In genomic region chr22:50190182-50190951, GRCh38 we compare ENCODE assay signal across 8 cellular contexts. TPM values are rescaled to one million over a fixed set of nuclear protein-coding genes. Genes with fewer than 3 reads are reported as not detected.
A peak's percentile ranks its signal among the peaks of the same experiment; 100 is the strongest.
DNase-seq lines count a peak whose midpoint lies in the region; ATAC-seq, FAIRE-seq and TF ChIP-seq lines count a peak whose summit lies in the region.

No MANE protein-coding gene starts in this region.

- peaks cover 0 to 31% (median 0%) of the 10 kb centered on the region in 9 donors for H3K36me3 ChIP-seq in heart right ventricle

- TF ChIP-seq POLR2A in A549 (IDR thresholded peaks at IDR 0.05; ENCODE audit: low read length), result peak; percentile 31; the same call in 1 of the 2 replicates
- peak; percentile 88 for TF ChIP-seq POLR2A in GM18526 (IDR thresholded peaks at IDR 0.05; ENCODE audit: extremely low read depth, insufficient read length)

- no peaks in the 10 kb centered on the region for H3K27me3 ChIP-seq in heart right ventricle

- H3K4me1 ChIP-seq in A549 (peaks cover 25% of the 10 kb centered on the region), heart right ventricle (peaks cover 10 to 68% (median 44%) of the 10 kb centered on the region in 9 donors)

- H3K9me3 Mint-ChIP-seq in activated naive CD4-positive, alpha-beta T cell treated with anti-CD3 and anti-CD28 coated beads for 36 hours, result no peaks in the 10 kb centered on the region

- ATAC-seq in A549 (peak; percentile 76 to 83), HG03354 (IDR thresholded peaks at IDR 0.05; ENCODE audit: poor library complexity, severe bottlenecking, unreplicated experiment) (peak; percentile 45), heart right ventricle (peak; percentile 31 to 77 (median 72)), sciatic nerve (peak; percentile 60)

- no peak for FAIRE-seq in A549 (lab: Jason Lieb, UNC)

- DNase-seq in A549 (ENCODE audit: low read depth in 1 of 2, low spot score in 1 of 2), result peak; percentile 68 to 74
- DNase-seq in SHP77 treated with DMSO at 0.1 percent for 48 hours (lab: John Stamatoyannopoulos, UW), result peak; percentile 56
- DNase-seq in activated naive CD4-positive, alpha-beta T cell treated with anti-CD3 and anti-CD28 coated beads for 36 hours, result peak; percentile 83
- DNase-seq in heart right ventricle, result peak; percentile 77 to 85
- DNase-seq in sciatic nerve (ENCODE audit: low spot score), result no peak
- no peak for DNase-seq in middle frontal gyrus (ENCODE audit: extremely low spot score, low spot score)

- CTCF ChIA-PET in A549 (lab: Yijun Ruan, JAX), result interaction anchor here (0.7 to 3.3 kb wide), 8 partner anchors 9 to 134 kb away, joined by 3 to 15 read pairs (median 4); no protein-coding TSS in a partner anchor
- CTCF ChIA-PET in activated naive CD4-positive, alpha-beta T cell treated with anti-CD3 and anti-CD28 coated beads for 36 hours (lab: Charles Lee), result interaction anchor here (1.2 to 3.3 kb wide), 6 partner anchors 11 to 260 kb away, joined by 4 to 15 read pairs (median 6); no protein-coding TSS in a partner anchor

- no peak for TF ChIP-seq EP300 in A549 (IDR thresholded peaks at IDR 0.05)

- POLR2A ChIA-PET in A549 (lab: Yijun Ruan, JAX), result interaction anchor here (0.9 kb wide), 1 partner anchor 335 kb away, joined by 3 read pairs; the partner anchor contains the start of gene SCO2

- H3K27me3 Mint-ChIP-seq in activated naive CD4-positive, alpha-beta T cell treated with anti-CD3 and anti-CD28 coated beads for 36 hours (ENCODE audit: low read depth), result no peaks in the 10 kb centered on the region

- H3K27ac Mint-ChIP-seq in activated naive CD4-positive, alpha-beta T cell treated with anti-CD3 and anti-CD28 coated beads for 36 hours, result peak overlapping the region; percentile 88

- H3K4me3 ChIP-seq in A549, result peak overlapping the region; percentile 56
- H3K4me3 ChIP-seq in heart right ventricle, result peak overlapping the region in 9 of 10 donors; percentile 27 to 63 (median 54)

- peak overlapping the region; percentile 84 for H3K4me3 Mint-ChIP-seq in activated naive CD4-positive, alpha-beta T cell treated with anti-CD3 and anti-CD28 coated beads for 36 hours

- intact Hi-C loops in activated naive CD4-positive, alpha-beta T cell treated with anti-CD3 and anti-CD28 coated beads for 36 hours (cut with micrococcal nuclease), result loop anchor here (1.0 to 5.0 kb wide), 6 partner anchors 41 to 363 kb away; partner anchors contain the start of genes BRD1 and PIM3
- intact Hi-C loops in heart right ventricle (cut with DNase I), result loop anchor here in 1 of 10 donors (10.0 kb wide), 1 partner anchor 266 kb away; no protein-coding TSS in a partner anchor
- intact Hi-C loops in sciatic nerve (cut with DNase I), result no loop called here

- TF ChIP-seq CTCF in A549 (IDR thresholded peaks at IDR 0.05) (peak; percentile 36; the same call in 2 of the 3 replicates), heart right ventricle (IDR thresholded peaks at IDR 0.05) (peak in 7 of 9 donors; percentile 21 to 65 (median 56))

- no peaks in the 10 kb centered on the region for H3K9me3 ChIP-seq in A549
- no peaks in the 10 kb centered on the region for H3K9me3 ChIP-seq in heart right ventricle

- H3K4me1 Mint-ChIP-seq in activated naive CD4-positive, alpha-beta T cell treated with anti-CD3 and anti-CD28 coated beads for 36 hours (ENCODE audit: low read depth), result peaks cover 55% of the 10 kb centered on the region

- H3K27ac ChIP-seq in A549, result peak overlapping the region; percentile 79 to 93
- H3K27ac ChIP-seq in heart right ventricle, result peak overlapping the region; percentile 13 to 97 (median 79)

- H3K4me2 ChIP-seq in A549, result peak overlapping the region; percentile 94

- no peak for TF ChIP-seq RAD21 in A549 (conservative IDR thresholded peaks at IDR 0.05 in 1 of 2, IDR thresholded peaks at IDR 0.05 in 1 of 2)

- no CpG with 5 or more reads among the region's 43 CpGs for WGBS in A549 (ENCODE audit: missing lambda C conversion rate)
- 7% methylated on average over 40 to 43 of the region's 43 CpGs for WGBS in heart right ventricle, 2 donors

- peaks cover 14% of the 10 kb centered on the region for H3K36me3 Mint-ChIP-seq in activated naive CD4-positive, alpha-beta T cell treated with anti-CD3 and anti-CD28 coated beads for 36 hours (ENCODE audit: low read depth)

TF ChIP-seq in A549, 52 proteins besides CTCF, POLR2A, EP300 and RAD21:
- TF ChIP-seq JUN (IDR thresholded peaks at IDR 0.05), result peak in 1 of 2 experiments; percentile 45; a peak in 1 of 5 replicates
- TF ChIP-seq PBX3 (IDR thresholded peaks at IDR 0.05), result peak; percentile 49; the same call in 1 of the 2 replicates
- 0 out of 2 replicates have a peak, but pooled peaks have one; percentile 44 for TF ChIP-seq E2F6 (IDR thresholded peaks at IDR 0.05; ENCODE audit: borderline replicate concordance, low read depth)
- no peak for TF ChIP-seq RCOR1 (IDR thresholded peaks at IDR 0.05; ENCODE audit: low read depth, low read length)
- peak; percentile 51; the same call in 1 of the 2 replicates for TF ChIP-seq MAX (IDR thresholded peaks at IDR 0.05)
- 0 out of 3 replicates have a peak, but pooled peaks have one; percentile 13 for TF ChIP-seq SMC3 (IDR thresholded peaks at IDR 0.05)
- TF ChIP-seq FOXS1 (CRISPR knock-in tag; IDR thresholded peaks at IDR 0.05), result no peak

RNA-seq across cellular contexts. Expression of gene TRABD, which starts 4.7 kb away (rescaled TPM):
- polyA plus RNA-seq in A549 (2011; rRNA removed) (13.4 and 14.8 TPM in 2 replicates), A549 (2017; fragmentation: RNase III; extraction: RNeasy Plus Mini Kit Qiagen cat#74134 plus additional on column Dnase treatment) (28.2 to 30.9 TPM (median 30.4 TPM) in 3 replicates), heart right ventricle (10 to 100 TPM; 31.6 to 40.8 TPM)
- 72.4 and 81.9 TPM in 2 replicates for polyA plus RNA-seq in A549 (2012; cell fraction: cytosol; rRNA removed)
- polyA plus RNA-seq in A549 (2012; cell fraction: nucleus; rRNA removed), result 220 and 320 TPM in 2 replicates
- 6.0 and 16.5 TPM in 2 replicates for polyA minus RNA-seq in A549 (2011; rRNA and poly(A)+ RNA removed)
- total RNA-seq in activated naive CD4-positive, alpha-beta T cell treated with anti-CD3 and anti-CD28 coated beads for 36 hours, result 10 to 100 TPM; 61.0 to 62.8 TPM
- total RNA-seq in heart right ventricle (10 to 100 TPM; 13.6 to 24.9 (median 16.4) TPM), sciatic nerve (22.8 TPM)

RNA-seq across cellular contexts. Expression of gene SELENOO, which starts 10.4 kb away (rescaled TPM):
- polyA plus RNA-seq in A549 (2011; rRNA removed), result 7.8 and 8.1 TPM in 2 replicates
- polyA plus RNA-seq in A549 (2012; cell fraction: cytosol; rRNA removed), result 25.8 and 31.2 TPM in 2 replicates
- 128 and 152 TPM in 2 replicates for polyA plus RNA-seq in A549 (2012; cell fraction: nucleus; rRNA removed)
- 11.3 to 14.7 TPM (median 13.7 TPM) in 3 replicates for polyA plus RNA-seq in A549 (2017; fragmentation: RNase III; extraction: RNeasy Plus Mini Kit Qiagen cat#74134 plus additional on column Dnase treatment)
- 4.0 and 7.8 TPM in 2 replicates for polyA minus RNA-seq in A549 (2011; rRNA and poly(A)+ RNA removed)
- 10 to 100 TPM; 16.5 to 16.7 TPM for total RNA-seq in activated naive CD4-positive, alpha-beta T cell treated with anti-CD3 and anti-CD28 coated beads for 36 hours
- total RNA-seq in heart right ventricle, result 10 to 100 TPM in 9 of 10 donors, 1 to 10 TPM in 1; 9.6 to 24.6 (median 11.9) TPM
- 10 to 100 TPM; 22.6 to 29.8 TPM for polyA plus RNA-seq in heart right ventricle
- 22.6 TPM for total RNA-seq in sciatic nerve

RNA-seq across cellular contexts. Expression of gene PANX2, which starts 19.8 kb away (rescaled TPM):
- polyA plus RNA-seq in A549 (2011; rRNA removed) (1.5 and 1.6 TPM in 2 replicates), A549 (2017; fragmentation: RNase III; extraction: RNeasy Plus Mini Kit Qiagen cat#74134 plus additional on column Dnase treatment) (3.9 to 4.4 TPM (median 4.3 TPM) in 3 replicates), heart right ventricle (under 1 TPM; 0.07 to 0.09 TPM)
- polyA plus RNA-seq in A549 (2012; cell fraction: cytosol; rRNA removed), result 4.9 and 6.5 TPM in 2 replicates
- 13.2 and 16.9 TPM in 2 replicates for polyA plus RNA-seq in A549 (2012; cell fraction: nucleus; rRNA removed)
- polyA minus RNA-seq in A549 (2011; rRNA and poly(A)+ RNA removed), result 0.33 and 1.4 TPM in 2 replicates
- 1 to 10 TPM; 1.2 to 1.7 TPM for total RNA-seq in activated naive CD4-positive, alpha-beta T cell treated with anti-CD3 and anti-CD28 coated beads for 36 hours
- total RNA-seq in heart right ventricle (under 1 TPM in 7 of 10 donors, not detected in 3; 0.15 to 0.61 (median 0.22) TPM), sciatic nerve (0.76 TPM)

RNA-seq across cellular contexts. Expression of gene TUBGCP6, which starts 54.5 kb away (rescaled TPM):
- 6.5 and 7.2 TPM in 2 replicates for polyA plus RNA-seq in A549 (2011; rRNA removed)
- polyA plus RNA-seq in A549 (2012; cell fraction: cytosol; rRNA removed), result 10.5 and 15.5 TPM in 2 replicates
- polyA plus RNA-seq in A549 (2012; cell fraction: nucleus; rRNA removed), result 122 and 169 TPM in 2 replicates
- polyA plus RNA-seq in A549 (2017; fragmentation: RNase III; extraction: RNeasy Plus Mini Kit Qiagen cat#74134 plus additional on column Dnase treatment), result 13.3 to 14.3 TPM (median 14.2 TPM) in 3 replicates
- polyA minus RNA-seq in A549 (2011; rRNA and poly(A)+ RNA removed), result 5.7 and 8.2 TPM in 2 replicates
- 10 to 100 TPM; 44.5 to 47.8 TPM for total RNA-seq in activated naive CD4-positive, alpha-beta T cell treated with anti-CD3 and anti-CD28 coated beads for 36 hours
- 10 to 100 TPM; 15.5 to 23.3 (median 18.5) TPM for total RNA-seq in heart right ventricle
- polyA plus RNA-seq in heart right ventricle, result 10 to 100 TPM; 14.2 to 40.7 TPM
- total RNA-seq in sciatic nerve, result 47.6 TPM

Comparison
In these comparisons a context has a peak if more than half of its experiments do, and no peak if none do; other contexts are left out.
1. DNase-seq: peak in A549 (2 of 2), SHP77 treated with DMSO at 0.1 percent for 48 hours (single experiment), activated naive CD4-positive, alpha-beta T cell treated with anti-CD3 and anti-CD28 coated beads for 36 hours (single experiment) and heart right ventricle (2 of 2); none in sciatic nerve (single experiment) and middle frontal gyrus (single experiment).
2. Peak in every context shown above with its lines, with median percentiles within 50 percentile points of each other: ATAC-seq.